Comparison of ENCODE assay signal across 1 cellular context in the genomic region with DNA sequence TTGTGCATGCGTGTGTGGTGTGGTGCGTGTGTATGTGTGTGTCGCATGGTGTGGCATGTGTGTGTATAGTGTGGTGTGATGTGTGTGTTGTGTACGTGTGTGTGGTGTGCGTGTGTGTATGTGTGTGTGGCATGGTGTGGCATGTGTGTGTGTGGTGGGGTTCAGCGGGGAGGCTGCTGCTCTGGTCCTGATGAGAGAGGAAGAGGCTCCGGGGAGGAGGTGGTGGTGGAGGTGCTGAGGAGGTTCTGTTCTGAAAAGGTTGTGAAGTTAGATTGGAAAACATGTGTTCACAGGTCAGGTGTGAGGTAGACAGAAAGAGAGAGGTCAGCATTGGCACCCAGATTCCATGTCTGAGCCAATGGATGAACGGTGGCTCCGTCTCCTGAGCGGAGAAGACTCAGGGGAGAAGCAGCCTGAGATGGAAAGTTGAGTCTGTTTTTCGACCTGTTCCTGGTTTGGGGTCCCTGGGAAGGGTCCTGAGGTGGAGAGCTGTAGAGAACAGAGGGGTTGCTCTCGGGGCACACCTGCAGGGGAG.
TF ChIP-seq lines count a peak whose summit lies in the region.

No MANE protein-coding gene starts in this region.

TF ChIP-seq in HepG2, 621 proteins besides CTCF, POLR2A, EP300 and RAD21 (continued from another document):
- TF ChIP-seq, protein P1, sequence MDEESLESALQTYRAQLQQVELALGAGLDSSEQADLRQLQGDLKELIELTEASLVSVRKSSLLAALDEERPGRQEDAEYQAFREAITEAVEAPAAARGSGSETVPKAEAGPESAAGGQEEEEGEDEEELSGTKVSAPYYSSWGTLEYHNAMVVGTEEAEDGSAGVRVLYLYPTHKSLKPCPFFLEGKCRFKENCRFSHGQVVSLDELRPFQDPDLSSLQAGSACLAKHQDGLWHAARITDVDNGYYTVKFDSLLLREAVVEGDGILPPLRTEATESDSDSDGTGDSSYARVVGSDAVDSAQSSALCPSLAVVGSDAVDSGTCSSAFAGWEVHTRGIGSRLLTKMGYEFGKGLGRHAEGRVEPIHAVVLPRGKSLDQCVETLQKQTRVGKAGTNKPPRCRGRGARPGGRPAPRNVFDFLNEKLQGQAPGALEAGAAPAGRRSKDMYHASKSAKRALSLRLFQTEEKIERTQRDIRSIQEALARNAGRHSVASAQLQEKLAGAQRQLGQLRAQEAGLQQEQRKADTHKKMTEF (CRISPR knock-in tag; IDR thresholded peaks at IDR 0.05), result no peak
- no peak for TF ChIP-seq TEAD3 (CRISPR knock-in tag; optimal IDR thresholded peaks at IDR 0.05; ENCODE audit: borderline replicate concordance)
- no peak for TF ChIP-seq TBL1XR1 (IDR thresholded peaks at IDR 0.05; ENCODE audit: borderline replicate concordance, low read length, partially characterized antibody)
- no peak for TF ChIP-seq ZMYM3 (CRISPR knock-in tag; IDR thresholded peaks at IDR 0.05)
- TF ChIP-seq, protein P2, sequence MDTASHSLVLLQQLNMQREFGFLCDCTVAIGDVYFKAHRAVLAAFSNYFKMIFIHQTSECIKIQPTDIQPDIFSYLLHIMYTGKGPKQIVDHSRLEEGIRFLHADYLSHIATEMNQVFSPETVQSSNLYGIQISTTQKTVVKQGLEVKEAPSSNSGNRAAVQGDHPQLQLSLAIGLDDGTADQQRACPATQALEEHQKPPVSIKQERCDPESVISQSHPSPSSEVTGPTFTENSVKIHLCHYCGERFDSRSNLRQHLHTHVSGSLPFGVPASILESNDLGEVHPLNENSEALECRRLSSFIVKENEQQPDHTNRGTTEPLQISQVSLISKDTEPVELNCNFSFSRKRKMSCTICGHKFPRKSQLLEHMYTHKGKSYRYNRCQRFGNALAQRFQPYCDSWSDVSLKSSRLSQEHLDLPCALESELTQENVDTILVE (CRISPR knock-in tag; IDR thresholded peaks at IDR 0.05), result no peak
- TF ChIP-seq ARNT (IDR thresholded peaks at IDR 0.05), result 0 out of 2 replicates have a peak, but pooled peaks have one; percentile 2
